In the genomic region with DNA sequence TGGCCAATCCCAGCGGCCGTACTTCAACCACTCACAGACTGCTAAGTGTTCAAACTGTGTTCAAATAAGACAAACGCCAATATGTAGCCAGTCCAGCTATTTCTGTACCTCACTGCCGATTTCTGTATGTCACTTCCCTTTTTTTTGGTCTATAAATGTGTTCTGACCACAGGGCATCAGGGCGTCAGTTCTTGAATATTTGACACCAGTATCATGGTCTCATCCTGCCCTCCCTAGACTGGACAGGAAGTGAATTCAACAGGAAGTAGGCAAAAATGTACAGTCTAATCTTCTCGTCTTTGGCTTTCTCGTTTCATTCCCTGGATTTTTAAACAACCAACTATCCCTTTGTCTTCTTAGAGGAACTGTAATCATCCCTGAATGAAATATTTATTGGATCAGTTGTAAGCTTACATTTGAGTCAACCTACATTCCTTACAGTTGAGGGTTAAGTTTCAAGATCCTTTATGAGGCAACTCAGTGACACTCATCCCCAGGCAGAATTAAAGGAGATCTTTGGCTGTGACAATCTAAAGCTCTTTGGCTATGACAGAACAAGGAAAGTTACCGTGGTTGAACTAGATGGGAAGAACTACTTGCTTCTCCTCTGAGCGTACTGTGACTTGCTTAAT, we compare ENCODE assay signal across 12 cellular contexts.
A peak's percentile ranks its signal among the peaks of the same experiment; 100 is the strongest.
DNase-seq lines count a peak whose midpoint lies in the region; ATAC-seq and TF ChIP-seq lines count a peak whose summit lies in the region.
"Had no signal": no experiment of that assay in that cellular context is flagged by ENCODE, and none has a peak within 500 bp of the region (broad histone marks: within the 10 kb centered on the region; RNA-seq: fewer than 3 reads in every experiment).

No MANE protein-coding gene starts in this region.

- no peaks in the 10 kb centered on the region for H3K4me1 ChIP-seq in prostate gland (replicated peaks)
- H3K4me1 ChIP-seq: adrenal gland, left lung had no signal

- no peaks in the 10 kb centered on the region for H3K27me3 Mint-ChIP-seq in effector memory CD8-positive, alpha-beta T cell

- TF ChIP-seq POLR2A in prostate gland (IDR thresholded peaks at IDR 0.05), result no peak

- WGBS in prostate gland, result 69% methylated on average over 9 of the region's 9 CpGs

- no peak overlapping the region for H3K27ac ChIP-seq in prostate gland
- H3K27ac ChIP-seq: left lung, RWPE1 had no signal

- no peaks in the 10 kb centered on the region for H3K9me3 ChIP-seq in prostate gland
- H3K9me3 ChIP-seq: adrenal gland, left lung had no signal

- H3K4me3 Mint-ChIP-seq in effector memory CD8-positive, alpha-beta T cell, result no peak overlapping the region
- H3K4me3 Mint-ChIP-seq: activated CD4-positive, alpha-beta memory T cell treated with anti-CD3 and anti-CD28 coated beads for 36 hours had no signal

- H3K4me3 ChIP-seq in prostate gland, result no peak overlapping the region
- H3K4me3 ChIP-seq: adrenal gland, left lung had no signal

- H3K27ac Mint-ChIP-seq in effector memory CD8-positive, alpha-beta T cell, result no peak overlapping the region
- H3K27ac Mint-ChIP-seq: activated CD4-positive, alpha-beta memory T cell treated with anti-CD3 and anti-CD28 coated beads for 36 hours had no signal

- no peak for TF ChIP-seq CTCF in prostate gland (IDR thresholded peaks at IDR 0.05)

- intact Hi-C loops in prostate gland (cut with DNase I), result no loop called here

- no peaks in the 10 kb centered on the region for H3K36me3 ChIP-seq in prostate gland
- H3K36me3 ChIP-seq: adrenal gland, left lung had no signal

- no peaks in the 10 kb centered on the region for H3K27me3 ChIP-seq in prostate gland (replicated peaks; ENCODE audit: insufficient read depth)
- H3K27me3 ChIP-seq: adrenal gland, left lung had no signal

- peaks cover 2 to 4% of the 10 kb centered on the region in 2 donors for H3K9me3 Mint-ChIP-seq in effector memory CD8-positive, alpha-beta T cell

- no peaks in the 10 kb centered on the region for H3K4me1 Mint-ChIP-seq in effector memory CD8-positive, alpha-beta T cell (ENCODE audit: low read depth in 2 of 2)

- DNase-seq in RKO (ENCODE audit: low spot score) (peak; percentile 11), pons (ENCODE audit: low spot score) (peak; percentile 82), prostate gland (ENCODE audit: low spot score) (no peak)
- no peak for DNase-seq in effector memory CD8-positive, alpha-beta T cell
- DNase-seq: activated CD4-positive, alpha-beta memory T cell treated with anti-CD3 and anti-CD28 coated beads for 36 hours; left lung had no signal

- H3K36me3 Mint-ChIP-seq in effector memory CD8-positive, alpha-beta T cell (ENCODE audit: insufficient read depth), result no peaks in the 10 kb centered on the region
- H3K36me3 Mint-ChIP-seq: activated CD4-positive, alpha-beta memory T cell treated with anti-CD3 and anti-CD28 coated beads for 36 hours had no signal

- ATAC-seq in GM18907 (IDR thresholded peaks at IDR 0.05; ENCODE audit: unreplicated experiment) (peak; percentile 76), HG03060 (IDR thresholded peaks at IDR 0.05; ENCODE audit: low read depth, unreplicated experiment) (peak; percentile 72), SK-N-SH treated with all-trans-retinoic acid at 6 μM for 48 hours (no peak)
- ATAC-seq in effector memory CD8-positive, alpha-beta T cell (replicated peaks), result no peak
- ATAC-seq: HCT116, left lung had no signal

TF ChIP-seq in SK-N-SH treated with all-trans-retinoic acid at 6 μM for 48 hours, 23 proteins besides CTCF, POLR2A, EP300 and RAD21:
- no peak for TF ChIP-seq ZNF8 (CRISPR knock-in tag; IDR thresholded peaks at IDR 0.05)
- TF ChIP-seq, protein P1, sequence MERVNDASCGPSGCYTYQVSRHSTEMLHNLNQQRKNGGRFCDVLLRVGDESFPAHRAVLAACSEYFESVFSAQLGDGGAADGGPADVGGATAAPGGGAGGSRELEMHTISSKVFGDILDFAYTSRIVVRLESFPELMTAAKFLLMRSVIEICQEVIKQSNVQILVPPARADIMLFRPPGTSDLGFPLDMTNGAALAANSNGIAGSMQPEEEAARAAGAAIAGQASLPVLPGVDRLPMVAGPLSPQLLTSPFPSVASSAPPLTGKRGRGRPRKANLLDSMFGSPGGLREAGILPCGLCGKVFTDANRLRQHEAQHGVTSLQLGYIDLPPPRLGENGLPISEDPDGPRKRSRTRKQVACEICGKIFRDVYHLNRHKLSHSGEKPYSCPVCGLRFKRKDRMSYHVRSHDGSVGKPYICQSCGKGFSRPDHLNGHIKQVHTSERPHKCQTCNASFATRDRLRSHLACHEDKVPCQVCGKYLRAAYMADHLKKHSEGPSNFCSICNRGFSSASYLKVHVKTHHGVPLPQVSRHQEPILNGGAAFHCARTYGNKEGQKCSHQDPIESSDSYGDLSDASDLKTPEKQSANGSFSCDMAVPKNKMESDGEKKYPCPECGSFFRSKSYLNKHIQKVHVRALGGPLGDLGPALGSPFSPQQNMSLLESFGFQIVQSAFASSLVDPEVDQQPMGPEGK (CRISPR knock-in tag; IDR thresholded peaks at IDR 0.05; ENCODE audit: borderline replicate concordance), result no peak
- TF ChIP-seq, protein P2, sequence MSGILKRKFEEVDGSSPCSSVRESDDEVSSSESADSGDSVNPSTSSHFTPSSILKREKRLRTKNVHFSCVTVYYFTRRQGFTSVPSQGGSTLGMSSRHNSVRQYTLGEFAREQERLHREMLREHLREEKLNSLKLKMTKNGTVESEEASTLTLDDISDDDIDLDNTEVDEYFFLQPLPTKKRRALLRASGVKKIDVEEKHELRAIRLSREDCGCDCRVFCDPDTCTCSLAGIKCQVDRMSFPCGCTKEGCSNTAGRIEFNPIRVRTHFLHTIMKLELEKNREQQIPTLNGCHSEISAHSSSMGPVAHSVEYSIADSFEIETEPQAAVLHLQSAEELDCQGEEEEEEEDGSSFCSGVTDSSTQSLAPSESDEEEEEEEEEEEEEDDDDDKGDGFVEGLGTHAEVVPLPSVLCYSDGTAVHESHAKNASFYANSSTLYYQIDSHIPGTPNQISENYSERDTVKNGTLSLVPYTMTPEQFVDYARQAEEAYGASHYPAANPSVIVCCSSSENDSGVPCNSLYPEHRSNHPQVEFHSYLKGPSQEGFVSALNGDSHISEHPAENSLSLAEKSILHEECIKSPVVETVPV (CRISPR knock-in tag; IDR thresholded peaks at IDR 0.05), result no peak

Comparison
In these comparisons a context has a peak if more than half of its experiments do, and no peak if none do; other contexts are left out.
1. ATAC-seq: peak in GM18907 (single experiment) and HG03060 (single experiment); none in SK-N-SH treated with all-trans-retinoic acid at 6 μM for 48 hours (single experiment) and effector memory CD8-positive, alpha-beta T cell (single experiment).
2. DNase-seq: peak in RKO (single experiment) and pons (single experiment); none in prostate gland (single experiment) and effector memory CD8-positive, alpha-beta T cell (0 of 3).